ENCODE assay signal across 15 cellular contexts in the genomic region with DNA sequence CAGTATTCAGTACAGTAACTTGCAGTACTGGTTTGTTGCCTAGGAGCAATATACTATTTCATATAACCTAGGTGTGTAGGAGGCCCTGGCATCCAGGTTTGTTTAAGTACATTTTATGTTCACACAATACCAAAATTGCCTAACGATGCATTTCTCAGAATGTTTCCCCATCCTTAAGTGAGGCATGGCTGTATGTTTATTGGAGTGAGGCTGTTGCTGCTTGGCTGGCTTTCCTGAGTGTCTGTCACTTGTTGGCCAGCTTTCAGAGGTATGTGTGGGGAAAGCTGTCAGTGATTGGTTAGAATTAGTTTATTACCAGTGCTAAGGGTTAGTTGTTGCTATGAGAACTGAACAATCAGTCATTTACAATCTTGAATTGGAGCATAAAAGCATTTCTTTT.
"Had no signal": no experiment of that assay in that cellular context is flagged by ENCODE, and none has a peak within 500 bp of the region (broad histone marks: within the 10 kb centered on the region; RNA-seq: fewer than 3 reads in every experiment).

No MANE protein-coding gene starts in this region.

- H3K36me3 ChIP-seq: sigmoid colon had no signal

- H3K4me1 ChIP-seq: psoas muscle, sigmoid colon, testis had no signal

- H3K27me3 ChIP-seq: sigmoid colon, testis had no signal

- H3K9me3 ChIP-seq: psoas muscle, sigmoid colon, testis had no signal

- H3K27ac ChIP-seq: psoas muscle, sigmoid colon, testis had no signal

- H3K4me3 ChIP-seq: psoas muscle, sigmoid colon, testis had no signal

- ATAC-seq: effector memory CD8-positive, alpha-beta T cell; left cardiac atrium; psoas muscle; stimulated activated naive CD8-positive, alpha-beta T cell treated with anti-CD3 and anti-CD28 coated beads, Interleukin-15, Interleukin-2, amounts not matched to agents 100 U/mL and 50 U/mL, for 24 hours had no signal

- DNase-seq: activated CD4-positive, alpha-beta T cell treated with anti-CD3 and anti-CD28 coated beads, Interleukin-2, amount 10 ng/mL, durations not matched to agents 7 days and 5 days; activated CD4-positive, CD25-positive, alpha-beta regulatory T cell; activated naive CD4-positive, alpha-beta T cell treated with anti-CD3 and anti-CD28 coated beads, Interleukin-2, amount 10 ng/mL, durations not matched to agents 7 days and 5 days; activated T-cell treated with anti-CD3 and anti-CD28 coated beads for 4 hours; central memory CD4-positive, alpha-beta T cell; effector memory CD8-positive, alpha-beta T cell; hypothalamus; left cardiac atrium; nephron progenitor cell; psoas muscle; sigmoid colon; stimulated activated CD4-positive, alpha-beta T cell treated with anti-CD3 and anti-CD28 coated beads, Interleukin-12 subunit alpha, Interleukin-12 subunit beta, amount 100 ng/mL, for 4 hours; stimulated activated CD8-positive, alpha-beta memory T cell treated with anti-CD3 and anti-CD28 coated beads, Interleukin-4, amount 100 ng/mL, for 48 hours; stimulated activated naive CD8-positive, alpha-beta T cell treated with anti-CD3 and anti-CD28 coated beads, Interleukin-15, Interleukin-2, amounts not matched to agents 100 U/mL and 50 U/mL, for 24 hours; testis had no signal
